ENCODE assay signal across 2 cellular contexts in genomic region chr13:75798353-75799245, GRCh38.
TF ChIP-seq lines count a peak whose summit lies in the region.

No MANE protein-coding gene starts in this region.

TF ChIP-seq in HCT116, 20 proteins besides CTCF, POLR2A, EP300 and RAD21 (continued from another document):
- no peak for TF ChIP-seq ZBTB33 (IDR thresholded peaks at IDR 0.05; ENCODE audit: extremely low read depth, insufficient replicate concordance, low read length)
- no peak for TF ChIP-seq REST (IDR thresholded peaks at IDR 0.05; ENCODE audit: low read depth)
- peak; percentile 46; the same call in 1 of the 2 replicates for TF ChIP-seq SP1 (IDR thresholded peaks at IDR 0.05; ENCODE audit: low read depth)
- TF ChIP-seq CEBPB (IDR thresholded peaks at IDR 0.05; ENCODE audit: low read depth), result no peak
- TF ChIP-seq ZNF274 (IDR thresholded peaks at IDR 0.05; ENCODE audit: low read depth, low read length), result no peak
- TF ChIP-seq EZH2phosphoT487 (IDR thresholded peaks at IDR 0.05; ENCODE audit: borderline replicate concordance), result no peak
- TF ChIP-seq ELF1 (IDR thresholded peaks at IDR 0.05; ENCODE audit: borderline replicate concordance, low read depth), result no peak
- TF ChIP-seq SIN3A (IDR thresholded peaks at IDR 0.05; ENCODE audit: low read depth), result no peak
- peak; percentile 41 for TF ChIP-seq JUND (IDR thresholded peaks at IDR 0.05)
- TF ChIP-seq FOSL1 (IDR thresholded peaks at IDR 0.05; ENCODE audit: low read depth), result peak; percentile 54; the same call in 1 of the 2 replicates
- TF ChIP-seq TCF7L2 (IDR thresholded peaks at IDR 0.05; ENCODE audit: borderline replicate concordance, extremely low read depth, insufficient read depth, insufficient read length), result no peak
- no peak for TF ChIP-seq EZH2 (IDR thresholded peaks at IDR 0.05)
- TF ChIP-seq ZFX (IDR thresholded peaks at IDR 0.05), result no peak; the same call in 1 of the 2 replicates
- TF ChIP-seq SRF (IDR thresholded peaks at IDR 0.05; ENCODE audit: low read depth), result no peak
- TF ChIP-seq CBX3 (IDR thresholded peaks at IDR 0.05; ENCODE audit: low read depth), result no peak
TF ChIP-seq in HCT116: peak in this region for 3.

TF ChIP-seq in liver, 16 proteins besides CTCF, POLR2A, EP300 and RAD21 (continued from another document):
- TF ChIP-seq REST (IDR thresholded peaks at IDR 0.05) (peak; percentile 19), NR2F2 (IDR thresholded peaks at IDR 0.05) (no peak), HNF4A (conservative IDR thresholded peaks at IDR 0.05) (peak; percentile 81 to 84), FOXA2 (IDR thresholded peaks at IDR 0.05) (peak; percentile 57), SP1 (IDR thresholded peaks at IDR 0.05) (peak; percentile 66), ATF3 (IDR thresholded peaks at IDR 0.05) (no peak), JUND (IDR thresholded peaks at IDR 0.05) (peak in 1 of 2 donors; percentile 26), EGR1 (IDR thresholded peaks at IDR 0.05; ENCODE audit: low read depth in 2 of 2) (no peak), FOXA1 (IDR thresholded peaks at IDR 0.05) (no peak), YY1 (IDR thresholded peaks at IDR 0.05) (peak; percentile 35), HNF4G (IDR thresholded peaks at IDR 0.05) (peak; percentile 11)
TF ChIP-seq in liver: peak in this region for 10.
